ENCODE assay signal across 15 cellular contexts in genomic region chr5:84693256-84693655, GRCh38.
"Had no signal": no experiment of that assay in that cellular context is flagged by ENCODE, and none has a peak within 500 bp of the region (broad histone marks: within the 10 kb centered on the region; RNA-seq: fewer than 3 reads in every experiment).

No MANE protein-coding gene starts in this region.

- H3K27me3 ChIP-seq: brain microvascular endothelial cell, sigmoid colon, tibial artery had no signal

- DNase-seq: activated CD4-positive, alpha-beta T cell treated with anti-CD3 and anti-CD28 coated beads for 36 hours; activated CD4-positive, alpha-beta T cell treated with anti-CD3 and anti-CD28 coated beads, Interleukin-2, amount 50 U/mL, for 48 hours; activated gamma-delta T cell treated with Interleukin-2 at 50 U/mL for 16 hours; brain microvascular endothelial cell; effector CD4-positive, alpha-beta T cell; left cardiac atrium; natural killer cell; sigmoid colon; stimulated activated CD4-positive, alpha-beta T cell treated with anti-CD3 and anti-CD28 coated beads, Interleukin-4, amount 100 ng/mL, for 4 hours; stimulated activated naive B cell treated with anti-CD40 and anti-IgM and Interleukin-4, amounts not matched to agents 10 μg/mL and 1 μg/mL and 100 μg/mL, for 72 hours; tibial artery had no signal

- H3K79me2 ChIP-seq: parathyroid adenoma had no signal

- H3K36me3 ChIP-seq: brain microvascular endothelial cell, sigmoid colon, tibial artery had no signal

- H3K4me1 ChIP-seq: parathyroid adenoma, sigmoid colon, tibial artery had no signal

- H2AFZ ChIP-seq: parathyroid adenoma had no signal

- ATAC-seq: activated CD4-positive, alpha-beta T cell treated with anti-CD3 and anti-CD28 coated beads for 36 hours; esophagus mucosa; left cardiac atrium; natural killer cell; stimulated activated naive B cell treated with anti-CD40 and anti-IgM and Interleukin-4, amounts not matched to agents 10 μg/mL and 1 μg/mL and 100 μg/mL, for 72 hours; WTC11 had no signal

- H3K9me3 ChIP-seq: sigmoid colon, tibial artery had no signal

- H3K4me3 ChIP-seq: coronary artery, sigmoid colon, tibial artery had no signal

- H3K27ac ChIP-seq: brain microvascular endothelial cell, coronary artery, parathyroid adenoma, sigmoid colon, tibial artery had no signal
